1 cellular context compared by ENCODE assay signal in genomic region chr15:74610302-74610951, GRCh38.
A peak's percentile ranks its signal among the peaks of the same experiment; 100 is the strongest.
TF ChIP-seq lines count a peak whose summit lies in the region.

No MANE protein-coding gene starts in this region.

TF ChIP-seq in K562, 482 proteins besides CTCF, POLR2A, EP300 and RAD21 (continued from another document and continues in another):
- 0 out of 2 replicates have a peak, but pooled peaks have one; percentile 24 for TF ChIP-seq JUND (IDR thresholded peaks at IDR 0.05; ENCODE audit: borderline replicate concordance, low read depth, low read length)
- TF ChIP-seq JUND (tag; IDR thresholded peaks at IDR 0.05; ENCODE audit: borderline replicate concordance, low read depth, low read length) = peak; percentile 14; the same call in 1 of the 3 replicates
- TF ChIP-seq, protein P1, sequence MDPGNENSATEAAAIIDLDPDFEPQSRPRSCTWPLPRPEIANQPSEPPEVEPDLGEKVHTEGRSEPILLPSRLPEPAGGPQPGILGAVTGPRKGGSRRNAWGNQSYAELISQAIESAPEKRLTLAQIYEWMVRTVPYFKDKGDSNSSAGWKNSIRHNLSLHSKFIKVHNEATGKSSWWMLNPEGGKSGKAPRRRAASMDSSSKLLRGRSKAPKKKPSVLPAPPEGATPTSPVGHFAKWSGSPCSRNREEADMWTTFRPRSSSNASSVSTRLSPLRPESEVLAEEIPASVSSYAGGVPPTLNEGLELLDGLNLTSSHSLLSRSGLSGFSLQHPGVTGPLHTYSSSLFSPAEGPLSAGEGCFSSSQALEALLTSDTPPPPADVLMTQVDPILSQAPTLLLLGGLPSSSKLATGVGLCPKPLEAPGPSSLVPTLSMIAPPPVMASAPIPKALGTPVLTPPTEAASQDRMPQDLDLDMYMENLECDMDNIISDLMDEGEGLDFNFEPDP (CRISPR knock-in tag; IDR thresholded peaks at IDR 0.05) = 0 out of 2 replicates have a peak, but pooled peaks have one; percentile 70
- TF ChIP-seq BRD9 (IDR thresholded peaks at IDR 0.05; ENCODE audit: low read depth, partially characterized antibody) = no peak
- TF ChIP-seq, protein P2, sequence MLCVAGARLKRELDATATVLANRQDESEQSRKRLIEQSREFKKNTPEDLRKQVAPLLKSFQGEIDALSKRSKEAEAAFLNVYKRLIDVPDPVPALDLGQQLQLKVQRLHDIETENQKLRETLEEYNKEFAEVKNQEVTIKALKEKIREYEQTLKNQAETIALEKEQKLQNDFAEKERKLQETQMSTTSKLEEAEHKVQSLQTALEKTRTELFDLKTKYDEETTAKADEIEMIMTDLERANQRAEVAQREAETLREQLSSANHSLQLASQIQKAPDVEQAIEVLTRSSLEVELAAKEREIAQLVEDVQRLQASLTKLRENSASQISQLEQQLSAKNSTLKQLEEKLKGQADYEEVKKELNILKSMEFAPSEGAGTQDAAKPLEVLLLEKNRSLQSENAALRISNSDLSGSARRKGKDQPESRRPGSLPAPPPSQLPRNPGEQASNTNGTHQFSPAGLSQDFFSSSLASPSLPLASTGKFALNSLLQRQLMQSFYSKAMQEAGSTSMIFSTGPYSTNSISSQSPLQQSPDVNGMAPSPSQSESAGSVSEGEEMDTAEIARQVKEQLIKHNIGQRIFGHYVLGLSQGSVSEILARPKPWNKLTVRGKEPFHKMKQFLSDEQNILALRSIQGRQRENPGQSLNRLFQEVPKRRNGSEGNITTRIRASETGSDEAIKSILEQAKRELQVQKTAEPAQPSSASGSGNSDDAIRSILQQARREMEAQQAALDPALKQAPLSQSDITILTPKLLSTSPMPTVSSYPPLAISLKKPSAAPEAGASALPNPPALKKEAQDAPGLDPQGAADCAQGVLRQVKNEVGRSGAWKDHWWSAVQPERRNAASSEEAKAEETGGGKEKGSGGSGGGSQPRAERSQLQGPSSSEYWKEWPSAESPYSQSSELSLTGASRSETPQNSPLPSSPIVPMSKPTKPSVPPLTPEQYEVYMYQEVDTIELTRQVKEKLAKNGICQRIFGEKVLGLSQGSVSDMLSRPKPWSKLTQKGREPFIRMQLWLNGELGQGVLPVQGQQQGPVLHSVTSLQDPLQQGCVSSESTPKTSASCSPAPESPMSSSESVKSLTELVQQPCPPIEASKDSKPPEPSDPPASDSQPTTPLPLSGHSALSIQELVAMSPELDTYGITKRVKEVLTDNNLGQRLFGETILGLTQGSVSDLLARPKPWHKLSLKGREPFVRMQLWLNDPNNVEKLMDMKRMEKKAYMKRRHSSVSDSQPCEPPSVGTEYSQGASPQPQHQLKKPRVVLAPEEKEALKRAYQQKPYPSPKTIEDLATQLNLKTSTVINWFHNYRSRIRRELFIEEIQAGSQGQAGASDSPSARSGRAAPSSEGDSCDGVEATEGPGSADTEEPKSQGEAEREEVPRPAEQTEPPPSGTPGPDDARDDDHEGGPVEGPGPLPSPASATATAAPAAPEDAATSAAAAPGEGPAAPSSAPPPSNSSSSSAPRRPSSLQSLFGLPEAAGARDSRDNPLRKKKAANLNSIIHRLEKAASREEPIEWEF (CRISPR knock-in tag; IDR thresholded peaks at IDR 0.05) = peak; percentile 83; the same call in 1 of the 2 replicates
- TF ChIP-seq HMG20A (CRISPR knock-in tag; conservative IDR thresholded peaks at IDR 0.05) = no peak
- TF ChIP-seq GATAD2A (IDR thresholded peaks at IDR 0.05) = no peak
- TF ChIP-seq ZNF165 (CRISPR knock-in tag; IDR thresholded peaks at IDR 0.05; ENCODE audit: borderline replicate concordance) = no peak
- no peak for TF ChIP-seq NBN (IDR thresholded peaks at IDR 0.05; ENCODE audit: low read depth)
- peak; percentile 95 for TF ChIP-seq SOX6 (IDR thresholded peaks at IDR 0.05)
- no peak for TF ChIP-seq ZC3H4 (CRISPR knock-in tag; IDR thresholded peaks at IDR 0.05; ENCODE audit: borderline replicate concordance)
- TF ChIP-seq HNRNPLL (IDR thresholded peaks at IDR 0.05; ENCODE audit: low read depth, low read length, poor library complexity, severe bottlenecking) = no peak
- peak; percentile 39 to 86; a peak in 3 of 4 replicates for TF ChIP-seq MAZ (CRISPR knock-in tag; conservative IDR thresholded peaks at IDR 0.05 in 1 of 2, IDR thresholded peaks at IDR 0.05 in 1 of 2)
- peak; percentile 98 for TF ChIP-seq MYNN (IDR thresholded peaks at IDR 0.05)
- no peak for TF ChIP-seq MYNN (CRISPR knock-in tag; IDR thresholded peaks at IDR 0.05)
- peak; percentile 97 for TF ChIP-seq PHB2 (IDR thresholded peaks at IDR 0.05; ENCODE audit: low read depth)
- no peak for TF ChIP-seq XRCC5 (IDR thresholded peaks at IDR 0.05; ENCODE audit: low read depth, low read length)
- TF ChIP-seq TAL1 (IDR thresholded peaks at IDR 0.05) = peak; percentile 99
- peak; percentile 99 for TF ChIP-seq GATA2 (CRISPR knock-in tag; IDR thresholded peaks at IDR 0.05)
- peak; percentile 52; the same call in 1 of the 2 replicates for TF ChIP-seq ERF (CRISPR knock-in tag; IDR thresholded peaks at IDR 0.05)
- no peak for TF ChIP-seq NR2C2 (CRISPR knock-in tag; IDR thresholded peaks at IDR 0.05)
- TF ChIP-seq NR2C2 (tag; IDR thresholded peaks at IDR 0.05) = no peak
- no peak for TF ChIP-seq NFE2L1 (tag; IDR thresholded peaks at IDR 0.05; ENCODE audit: borderline replicate concordance, low read depth)
- TF ChIP-seq ATF7 (IDR thresholded peaks at IDR 0.05) = peak; percentile 72; the same call in 1 of the 2 replicates
- TF ChIP-seq, protein P3, sequence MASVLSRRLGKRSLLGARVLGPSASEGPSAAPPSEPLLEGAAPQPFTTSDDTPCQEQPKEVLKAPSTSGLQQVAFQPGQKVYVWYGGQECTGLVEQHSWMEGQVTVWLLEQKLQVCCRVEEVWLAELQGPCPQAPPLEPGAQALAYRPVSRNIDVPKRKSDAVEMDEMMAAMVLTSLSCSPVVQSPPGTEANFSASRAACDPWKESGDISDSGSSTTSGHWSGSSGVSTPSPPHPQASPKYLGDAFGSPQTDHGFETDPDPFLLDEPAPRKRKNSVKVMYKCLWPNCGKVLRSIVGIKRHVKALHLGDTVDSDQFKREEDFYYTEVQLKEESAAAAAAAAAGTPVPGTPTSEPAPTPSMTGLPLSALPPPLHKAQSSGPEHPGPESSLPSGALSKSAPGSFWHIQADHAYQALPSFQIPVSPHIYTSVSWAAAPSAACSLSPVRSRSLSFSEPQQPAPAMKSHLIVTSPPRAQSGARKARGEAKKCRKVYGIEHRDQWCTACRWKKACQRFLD (CRISPR knock-in tag; IDR thresholded peaks at IDR 0.05) = peak; percentile 97
- TF ChIP-seq, protein P4, sequence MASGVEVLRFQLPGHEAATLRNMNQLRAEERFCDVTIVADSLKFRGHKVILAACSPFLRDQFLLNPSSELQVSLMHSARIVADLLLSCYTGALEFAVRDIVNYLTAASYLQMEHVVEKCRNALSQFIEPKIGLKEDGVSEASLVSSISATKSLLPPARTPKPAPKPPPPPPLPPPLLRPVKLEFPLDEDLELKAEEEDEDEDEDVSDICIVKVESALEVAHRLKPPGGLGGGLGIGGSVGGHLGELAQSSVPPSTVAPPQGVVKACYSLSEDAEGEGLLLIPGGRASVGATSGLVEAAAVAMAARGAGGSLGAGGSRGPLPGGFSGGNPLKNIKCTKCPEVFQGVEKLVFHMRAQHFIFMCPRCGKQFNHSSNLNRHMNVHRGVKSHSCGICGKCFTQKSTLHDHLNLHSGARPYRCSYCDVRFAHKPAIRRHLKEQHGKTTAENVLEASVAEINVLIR (CRISPR knock-in tag; IDR thresholded peaks at IDR 0.05) = 0 out of 2 replicates have a peak, but pooled peaks have one; percentile 11
- TF ChIP-seq HDAC2 (IDR thresholded peaks at IDR 0.05) = peak; percentile 47; the same call in 1 of the 2 replicates
- no peak for TF ChIP-seq KAT8 (IDR thresholded peaks at IDR 0.05; ENCODE audit: low read depth)
- TF ChIP-seq ZFP30 (CRISPR knock-in tag; IDR thresholded peaks at IDR 0.05; ENCODE audit: borderline replicate concordance) = no peak
- peak; percentile 56; the same call in 1 of the 2 replicates for TF ChIP-seq MTA1 (IDR thresholded peaks at IDR 0.05; ENCODE audit: borderline replicate concordance)
- TF ChIP-seq ZNF23 (CRISPR knock-in tag; IDR thresholded peaks at IDR 0.05) = 0 out of 2 replicates have a peak, but pooled peaks have one; percentile 13
- TF ChIP-seq CREB3L1 (IDR thresholded peaks at IDR 0.05; ENCODE audit: borderline replicate concordance, low read depth) = no peak
- TF ChIP-seq FOXP1 (CRISPR knock-in tag; IDR thresholded peaks at IDR 0.05) = no peak
- no peak for TF ChIP-seq GTF2B (IDR thresholded peaks at IDR 0.05; ENCODE audit: extremely low read depth, insufficient read length)
- TF ChIP-seq CTBP1 (IDR thresholded peaks at IDR 0.05; ENCODE audit: borderline replicate concordance) = peak; percentile 92
- TF ChIP-seq TFAP4 (CRISPR knock-in tag; IDR thresholded peaks at IDR 0.05; ENCODE audit: borderline replicate concordance) = peak; percentile 100
- peak; percentile 99 for TF ChIP-seq NCOR1 (IDR thresholded peaks at IDR 0.05)
- TF ChIP-seq, protein P5, sequence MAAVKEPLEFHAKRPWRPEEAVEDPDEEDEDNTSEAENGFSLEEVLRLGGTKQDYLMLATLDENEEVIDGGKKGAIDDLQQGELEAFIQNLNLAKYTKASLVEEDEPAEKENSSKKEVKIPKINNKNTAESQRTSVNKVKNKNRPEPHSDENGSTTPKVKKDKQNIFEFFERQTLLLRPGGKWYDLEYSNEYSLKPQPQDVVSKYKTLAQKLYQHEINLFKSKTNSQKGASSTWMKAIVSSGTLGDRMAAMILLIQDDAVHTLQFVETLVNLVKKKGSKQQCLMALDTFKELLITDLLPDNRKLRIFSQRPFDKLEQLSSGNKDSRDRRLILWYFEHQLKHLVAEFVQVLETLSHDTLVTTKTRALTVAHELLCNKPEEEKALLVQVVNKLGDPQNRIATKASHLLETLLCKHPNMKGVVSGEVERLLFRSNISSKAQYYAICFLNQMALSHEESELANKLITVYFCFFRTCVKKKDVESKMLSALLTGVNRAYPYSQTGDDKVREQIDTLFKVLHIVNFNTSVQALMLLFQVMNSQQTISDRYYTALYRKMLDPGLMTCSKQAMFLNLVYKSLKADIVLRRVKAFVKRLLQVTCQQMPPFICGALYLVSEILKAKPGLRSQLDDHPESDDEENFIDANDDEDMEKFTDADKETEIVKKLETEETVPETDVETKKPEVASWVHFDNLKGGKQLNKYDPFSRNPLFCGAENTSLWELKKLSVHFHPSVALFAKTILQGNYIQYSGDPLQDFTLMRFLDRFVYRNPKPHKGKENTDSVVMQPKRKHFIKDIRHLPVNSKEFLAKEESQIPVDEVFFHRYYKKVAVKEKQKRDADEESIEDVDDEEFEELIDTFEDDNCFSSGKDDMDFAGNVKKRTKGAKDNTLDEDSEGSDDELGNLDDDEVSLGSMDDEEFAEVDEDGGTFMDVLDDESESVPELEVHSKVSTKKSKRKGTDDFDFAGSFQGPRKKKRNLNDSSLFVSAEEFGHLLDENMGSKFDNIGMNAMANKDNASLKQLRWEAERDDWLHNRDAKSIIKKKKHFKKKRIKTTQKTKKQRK (IDR thresholded peaks at IDR 0.05; ENCODE audit: borderline replicate concordance, low read depth, low read length) = no peak
- TF ChIP-seq, protein P6, sequence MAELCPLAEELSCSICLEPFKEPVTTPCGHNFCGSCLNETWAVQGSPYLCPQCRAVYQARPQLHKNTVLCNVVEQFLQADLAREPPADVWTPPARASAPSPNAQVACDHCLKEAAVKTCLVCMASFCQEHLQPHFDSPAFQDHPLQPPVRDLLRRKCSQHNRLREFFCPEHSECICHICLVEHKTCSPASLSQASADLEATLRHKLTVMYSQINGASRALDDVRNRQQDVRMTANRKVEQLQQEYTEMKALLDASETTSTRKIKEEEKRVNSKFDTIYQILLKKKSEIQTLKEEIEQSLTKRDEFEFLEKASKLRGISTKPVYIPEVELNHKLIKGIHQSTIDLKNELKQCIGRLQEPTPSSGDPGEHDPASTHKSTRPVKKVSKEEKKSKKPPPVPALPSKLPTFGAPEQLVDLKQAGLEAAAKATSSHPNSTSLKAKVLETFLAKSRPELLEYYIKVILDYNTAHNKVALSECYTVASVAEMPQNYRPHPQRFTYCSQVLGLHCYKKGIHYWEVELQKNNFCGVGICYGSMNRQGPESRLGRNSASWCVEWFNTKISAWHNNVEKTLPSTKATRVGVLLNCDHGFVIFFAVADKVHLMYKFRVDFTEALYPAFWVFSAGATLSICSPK (IDR thresholded peaks at IDR 0.05; ENCODE audit: borderline replicate concordance) = no peak
- TF ChIP-seq NR0B1 (IDR thresholded peaks at IDR 0.05; ENCODE audit: partially characterized antibody) = no peak
